In the genomic region with DNA sequence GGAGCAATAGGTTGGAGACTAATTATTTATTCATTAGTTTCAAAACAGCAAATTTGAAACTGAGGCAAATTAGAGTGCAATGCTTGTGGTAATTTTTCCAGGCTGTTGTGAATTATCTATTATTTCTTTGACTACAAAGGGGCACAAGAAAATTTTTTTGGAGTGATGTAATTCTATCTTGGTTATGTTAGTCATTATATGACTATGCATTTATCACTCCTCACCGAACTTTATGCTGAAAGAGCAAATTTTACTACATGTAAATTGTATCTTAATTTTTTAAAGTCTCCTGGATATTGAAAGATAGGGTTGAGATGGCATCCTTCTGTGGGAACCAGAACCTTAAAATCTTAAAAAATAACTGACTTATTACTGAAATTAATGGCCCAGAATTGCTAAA, we compare ENCODE assay signal across 16 cellular contexts.
DNase-seq lines count a peak whose midpoint lies in the region; ATAC-seq and TF ChIP-seq lines count a peak whose summit lies in the region.
"Had no signal": no experiment of that assay in that cellular context is flagged by ENCODE, and none has a peak within 500 bp of the region (broad histone marks: within the 10 kb centered on the region; RNA-seq: fewer than 3 reads in every experiment).

No MANE protein-coding gene starts in this region.

- no peak overlapping the region for H3K4me3 ChIP-seq in mammary epithelial cell (replicated peaks in 1 of 3; ENCODE audit: insufficient read depth in 1 of 3, low read depth in 2 of 3, low read length in 3 of 3)
- H3K4me3 ChIP-seq: pancreas, upper lobe of right lung had no signal

- BruUV-seq in mammary epithelial cell (replicated peaks; lab: Mats Ljungman, UMichigan): no TSS peak

- H3K36me3 Mint-ChIP-seq in natural killer cell: no peaks in the 10 kb centered on the region
- H3K36me3 Mint-ChIP-seq: activated CD4-positive, alpha-beta memory T cell treated with anti-CD3 and anti-CD28 coated beads for 36 hours had no signal

- H3K27ac Mint-ChIP-seq in natural killer cell: no peak overlapping the region
- H3K27ac Mint-ChIP-seq: activated CD4-positive, alpha-beta memory T cell treated with anti-CD3 and anti-CD28 coated beads for 36 hours; HFFc6 had no signal

- WGBS in mammary epithelial cell (ENCODE audit: low coverage, missing lambda C conversion rate): 0% methylated on average over 1 of the region's 1 CpG

- no peak for ATAC-seq in natural killer cell
- ATAC-seq: pancreas, upper lobe of right lung had no signal

- H2AFZ ChIP-seq in mammary epithelial cell (ENCODE audit: low read depth, low read length): no peak overlapping the region

- H3K9me3 Mint-ChIP-seq in natural killer cell: peaks cover 4 to 7% of the 10 kb centered on the region in 2 donors

- no peaks in the 10 kb centered on the region for H3K4me1 Mint-ChIP-seq in natural killer cell

- no peaks in the 10 kb centered on the region for H4K20me1 ChIP-seq in mammary epithelial cell (ENCODE audit: insufficient read depth, low read length)

- peaks cover 5% of the 10 kb centered on the region for H3K4me1 ChIP-seq in mammary epithelial cell (ENCODE audit: insufficient read depth, low read length)
- H3K4me1 ChIP-seq: pancreas, upper lobe of right lung had no signal

- in situ Hi-C loops in mammary epithelial cell (cut with MboI; ENCODE audit: low sequenced_read_pairs in 2 of 2): no loop called here

- H3K27me3 ChIP-seq in mammary epithelial cell (ENCODE audit: insufficient read depth, low read length): no peaks in the 10 kb centered on the region
- H3K27me3 ChIP-seq: pancreas, upper lobe of right lung had no signal

- intact Hi-C loops in mammary epithelial cell (cut with micrococcal nuclease): no loop called here
- intact Hi-C loops in natural killer cell (cut with micrococcal nuclease): no loop called here

- H3K27me3 Mint-ChIP-seq in natural killer cell (ENCODE audit: low read depth in 2 of 2): no peaks in the 10 kb centered on the region
- H3K27me3 Mint-ChIP-seq: activated CD4-positive, alpha-beta memory T cell treated with anti-CD3 and anti-CD28 coated beads for 36 hours had no signal

- dilution Hi-C loops in mammary epithelial cell (cut with HindIII; ENCODE audit: low sequenced_read_pairs): no loop called here

- H3K36me3 ChIP-seq in mammary epithelial cell (ENCODE audit: insufficient read depth, low read length): no peaks in the 10 kb centered on the region
- H3K36me3 ChIP-seq: pancreas, upper lobe of right lung had no signal

- TF ChIP-seq CTCF in mammary epithelial cell (conservative IDR thresholded peaks at IDR 0.05 in 1 of 2, IDR thresholded peaks at IDR 0.05 in 1 of 2; ENCODE audit: extremely low read depth in 1 of 2, insufficient read depth in 1 of 2, low read depth in 1 of 2, low read length in 2 of 2): no peak
- no peak for TF ChIP-seq CTCF in natural killer cell (IDR thresholded peaks at IDR 0.05)

- no peak overlapping the region for H3K9ac ChIP-seq in mammary epithelial cell (ENCODE audit: insufficient read depth, low read length)

- H3K4me2 ChIP-seq in mammary epithelial cell (ENCODE audit: insufficient read depth, low read depth, low read length): peak overlapping the region; percentile 42

- CTCF ChIA-PET in mammary epithelial cell (lab: Charles Lee; ENCODE audit: low non-redundant PET): no interaction called here

- no peak overlapping the region for H3K27ac ChIP-seq in mammary epithelial cell (ENCODE audit: insufficient read depth, low read depth, low read length)
- H3K27ac ChIP-seq: pancreas, upper lobe of right lung had no signal

- DNase-seq in AG08396 (ENCODE audit: low spot score) (peak; percentile 3), OCI-M1 (lab: John Stamatoyannopoulos, UW) (peak; percentile 6), mammary epithelial cell (peak; percentile 42), kidney glomerular epithelial cell (lab: John Stamatoyannopoulos, UW) (peak; percentile 78), natural killer cell (no peak)
- no peak for DNase-seq in activated CD4-positive, CD25-positive, alpha-beta regulatory T cell (lab: John Stamatoyannopoulos, UW)
- DNase-seq in activated CD4-positive, alpha-beta T cell treated with anti-CD3 and anti-CD28 coated beads for 1 hour: no peak
- no peak for DNase-seq in activated CD8-positive, alpha-beta memory T cell treated with anti-CD3 and anti-CD28 coated beads, Interleukin-2, amount 50 U/mL, for 4 hours
- DNase-seq: activated CD4-positive, alpha-beta memory T cell treated with anti-CD3 and anti-CD28 coated beads for 36 hours; DMS 273 treated with DMSO at 0.1 percent for 48 hours; HFFc6; NCI-H446 treated with DMSO at 0.1 percent for 48 hours; pancreas; stimulated activated CD4-positive, alpha-beta T cell treated with anti-CD3 and anti-CD28 coated beads, Interleukin-12 subunit alpha, Interleukin-12 subunit beta, amount 100 ng/mL, for 4 hours; stimulated activated naive CD4-positive, alpha-beta T cell; upper lobe of right lung had no signal

- H3K79me2 ChIP-seq in mammary epithelial cell (ENCODE audit: insufficient read depth, low read length): no peaks in the 10 kb centered on the region

- H3K9me3 ChIP-seq in mammary epithelial cell (replicated peaks; ENCODE audit: insufficient read depth, low read length): no peaks in the 10 kb centered on the region
- H3K9me3 ChIP-seq: pancreas, upper lobe of right lung had no signal

- H3K4me3 Mint-ChIP-seq in natural killer cell: no peak overlapping the region
- H3K4me3 Mint-ChIP-seq: activated CD4-positive, alpha-beta memory T cell treated with anti-CD3 and anti-CD28 coated beads for 36 hours; HFFc6 had no signal

Comparison
In these comparisons a context has a peak if more than half of its experiments do, and no peak if none do; other contexts are left out.
1. DNase-seq: peak in AG08396 (single experiment), OCI-M1 (single experiment), mammary epithelial cell (single experiment) and kidney glomerular epithelial cell (single experiment); none in activated CD4-positive, CD25-positive, alpha-beta regulatory T cell (0 of 4), activated CD4-positive, alpha-beta T cell treated with anti-CD3 and anti-CD28 coated beads for 1 hour (single experiment), activated CD8-positive, alpha-beta memory T cell treated with anti-CD3 and anti-CD28 coated beads, Interleukin-2, amount 50 U/mL, for 4 hours (single experiment) and natural killer cell (single experiment).